20 cellular contexts compared by ENCODE assay signal in genomic region chr16:29737713-29738112, GRCh38. TPM values are rescaled to one million over a fixed set of nuclear protein-coding genes. Genes with fewer than 3 reads are reported as not detected.
DNase-seq lines count a peak whose midpoint lies in the region; ATAC-seq and TF ChIP-seq lines count a peak whose summit lies in the region.
"Had no signal": no experiment of that assay in that cellular context is flagged by ENCODE, and none has a peak within 500 bp of the region (broad histone marks: within the 10 kb centered on the region; RNA-seq: fewer than 3 reads in every experiment).

No MANE protein-coding gene starts in this region.

- in situ Hi-C loops in brain microvascular endothelial cell (cut with HindIII; ENCODE audit: low pct_ligation_motif_present, low sequenced_read_pairs): no loop called here

- H3K4me1 ChIP-seq in BLaER1 (peaks cover 70% of the 10 kb centered on the region), mucosa of rectum (ENCODE audit: control insufficient read depth in 2 of 2, insufficient read depth in 2 of 2, low read length in 2 of 2) (peaks cover 30 to 55% of the 10 kb centered on the region in 2 donors), foreskin keratinocyte (no peaks in the 10 kb centered on the region)
- H3K4me1 ChIP-seq: sigmoid colon had no signal

- H3K27ac ChIP-seq in BLaER1: peak overlapping the region; percentile 33
- peak overlapping the region; percentile 23 to 39 for H3K27ac ChIP-seq in mucosa of rectum (ENCODE audit: low read depth in 2 of 2, low read length in 2 of 2)
- H3K27ac ChIP-seq in foreskin keratinocyte: no peak overlapping the region
- no peak overlapping the region for H3K27ac ChIP-seq in brain microvascular endothelial cell
- H3K27ac ChIP-seq: KMS-11, sigmoid colon had no signal

- peaks cover 20% of the 10 kb centered on the region for H3K36me3 ChIP-seq in BLaER1
- no peaks in the 10 kb centered on the region for H3K36me3 ChIP-seq in mucosa of rectum (ENCODE audit: control insufficient read depth in 2 of 2, insufficient read depth in 2 of 2, low read length in 2 of 2)
- no peaks in the 10 kb centered on the region for H3K36me3 ChIP-seq in brain microvascular endothelial cell (replicated peaks)
- H3K36me3 ChIP-seq: sigmoid colon had no signal

- H3K4me2 ChIP-seq in BLaER1: peak overlapping the region; percentile 65
- H3K4me2 ChIP-seq: KMS-11 had no signal

- H3K4me1 Mint-ChIP-seq in activated T-helper 2 cell treated with anti-CD3 and anti-CD28 coated beads, Interferon-gamma antibody, Interleukin-2, Interleukin-4, amounts not matched to agents 10 μg/mL and 5 μg/mL and 100 μg/mL, durations not matched to agents 14 hours and 24 hours and 36 hours (ENCODE audit: low read depth): peaks cover 60% of the 10 kb centered on the region

- no peak overlapping the region for H3K9ac ChIP-seq in BLaER1
- H3K9ac ChIP-seq in mucosa of rectum (ENCODE audit: low read depth in 1 of 2, low read length in 2 of 2): no peak overlapping the region
- H3K9ac ChIP-seq: KMS-11 had no signal

- H3K27me3 ChIP-seq in BLaER1 (no peaks in the 10 kb centered on the region), mucosa of rectum (ENCODE audit: control insufficient read depth in 2 of 2, insufficient read depth in 2 of 2, low read length in 2 of 2) (no peaks in the 10 kb centered on the region), foreskin keratinocyte (peaks cover 4% of the 10 kb centered on the region), brain microvascular endothelial cell (replicated peaks) (peaks cover 3% of the 10 kb centered on the region)

- DNase-seq in GM12864 (ENCODE audit: low read depth): no peak
- no peak for DNase-seq in activated T-helper 2 cell treated with anti-CD3 and anti-CD28 coated beads, Interferon-gamma antibody, Interleukin-2, Interleukin-4, amounts not matched to agents 10 μg/mL and 5 μg/mL and 100 μg/mL, durations not matched to agents 14 hours and 24 hours and 36 hours (ENCODE audit: low spot score)
- DNase-seq in head of caudate nucleus: no peak
- no peak for DNase-seq in foreskin keratinocyte
- no peak for DNase-seq in brain microvascular endothelial cell
- no peak for DNase-seq in NCI-H2029 treated with DMSO at 0.1 percent for 48 hours (lab: John Stamatoyannopoulos, UW)
- DNase-seq: activated CD4-positive, alpha-beta T cell treated with anti-CD3 and anti-CD28 coated beads, Interleukin-2, amount 50 U/mL, for 1 hour; activated gamma-delta T cell; DND-41; foreskin fibroblast; HCEC 1CT; mammary epithelial cell; NCI-H1436 treated with DMSO at 0.1 percent for 48 hours; NCI-H526 treated with DMSO at 0.1 percent for 48 hours; sigmoid colon; stimulated activated naive CD4-positive, alpha-beta T cell treated with Interleukin-2 at 50 U/mL for 16 hours had no signal

- H3K36me3 Mint-ChIP-seq in activated T-helper 2 cell treated with anti-CD3 and anti-CD28 coated beads, Interferon-gamma antibody, Interleukin-2, Interleukin-4, amounts not matched to agents 10 μg/mL and 5 μg/mL and 100 μg/mL, durations not matched to agents 14 hours and 24 hours and 36 hours (ENCODE audit: low read depth): peaks cover 35% of the 10 kb centered on the region

- H3K27me3 Mint-ChIP-seq in activated T-helper 2 cell treated with anti-CD3 and anti-CD28 coated beads, Interferon-gamma antibody, Interleukin-2, Interleukin-4, amounts not matched to agents 10 μg/mL and 5 μg/mL and 100 μg/mL, durations not matched to agents 14 hours and 24 hours and 36 hours (ENCODE audit: low read depth): no peaks in the 10 kb centered on the region

- TF ChIP-seq CTCF in GM12864 (IDR thresholded peaks at IDR 0.05; ENCODE audit: low read depth, low read length, missing control alignments): peak; percentile 9
- no peak for TF ChIP-seq CTCF in foreskin keratinocyte (conservative IDR thresholded peaks at IDR 0.05)
- no peak for TF ChIP-seq CTCF in brain microvascular endothelial cell (IDR thresholded peaks at IDR 0.05; ENCODE audit: low read depth, low read length, missing control alignments)

- peaks cover 3% of the 10 kb centered on the region for H3K9me3 Mint-ChIP-seq in activated T-helper 2 cell treated with anti-CD3 and anti-CD28 coated beads, Interferon-gamma antibody, Interleukin-2, Interleukin-4, amounts not matched to agents 10 μg/mL and 5 μg/mL and 100 μg/mL, durations not matched to agents 14 hours and 24 hours and 36 hours

- ATAC-seq in foreskin keratinocyte: no peak

- peak overlapping the region; percentile 70 for H3K27ac Mint-ChIP-seq in activated T-helper 2 cell treated with anti-CD3 and anti-CD28 coated beads, Interferon-gamma antibody, Interleukin-2, Interleukin-4, amounts not matched to agents 10 μg/mL and 5 μg/mL and 100 μg/mL, durations not matched to agents 14 hours and 24 hours and 36 hours

- H3K4me3 ChIP-seq in BLaER1: no peak overlapping the region
- no peak overlapping the region for H3K4me3 ChIP-seq in GM12864 (ENCODE audit: low read depth, low read length)
- peak overlapping the region in 1 of 2 donors; percentile 41 for H3K4me3 ChIP-seq in mucosa of rectum (ENCODE audit: low read length in 2 of 2)
- no peak overlapping the region for H3K4me3 ChIP-seq in brain microvascular endothelial cell (ENCODE audit: low read depth, low read length)
- H3K4me3 ChIP-seq: sigmoid colon had no signal

- no peak overlapping the region for H3K4me3 Mint-ChIP-seq in activated T-helper 2 cell treated with anti-CD3 and anti-CD28 coated beads, Interferon-gamma antibody, Interleukin-2, Interleukin-4, amounts not matched to agents 10 μg/mL and 5 μg/mL and 100 μg/mL, durations not matched to agents 14 hours and 24 hours and 36 hours (ENCODE audit: low read depth)

- intact Hi-C loops in activated T-helper 2 cell treated with anti-CD3 and anti-CD28 coated beads, Interferon-gamma antibody, Interleukin-2, Interleukin-4, amounts not matched to agents 10 μg/mL and 5 μg/mL and 100 μg/mL, durations not matched to agents 14 hours and 24 hours and 36 hours (cut with micrococcal nuclease): loop anchor here (1.0 kb wide), 1 partner anchor 9 kb away; no protein-coding TSS in a partner anchor
- intact Hi-C loops in head of caudate nucleus (cut with DNase I): no loop called here

- H3K9me3 ChIP-seq in BLaER1 (peaks cover 6% of the 10 kb centered on the region), mucosa of rectum (ENCODE audit: control insufficient read depth in 2 of 2, low read length in 2 of 2) (no peaks in the 10 kb centered on the region)
- H3K9me3 ChIP-seq: sigmoid colon had no signal

- H4K20me1 ChIP-seq in BLaER1: no peaks in the 10 kb centered on the region

RNA-seq across cellular contexts. Expression of gene C16orf54, which starts 8.1 kb away (rescaled TPM):
- 18.0 and 18.5 TPM in 2 replicates for total RNA-seq in activated T-helper 2 cell treated with anti-CD3 and anti-CD28 coated beads, Interferon-gamma antibody, Interleukin-2, Interleukin-4, amounts not matched to agents 10 μg/mL and 5 μg/mL and 100 μg/mL, durations not matched to agents 14 hours and 24 hours and 36 hours
- total RNA-seq in foreskin keratinocyte: not detected in 2 replicates
- polyA plus RNA-seq in foreskin keratinocyte: not detected in 2 replicates
- total RNA-seq: bronchial epithelial cell, mammary epithelial cell had no signal
- polyA plus RNA-seq: mammary epithelial cell had no signal

RNA-seq across cellular contexts. Expression of gene ZG16, which starts 40.3 kb away (rescaled TPM):
- total RNA-seq in activated T-helper 2 cell treated with anti-CD3 and anti-CD28 coated beads, Interferon-gamma antibody, Interleukin-2, Interleukin-4, amounts not matched to agents 10 μg/mL and 5 μg/mL and 100 μg/mL, durations not matched to agents 14 hours and 24 hours and 36 hours: not detected in 2 replicates
- not detected in 2 replicates for total RNA-seq in foreskin keratinocyte
- polyA plus RNA-seq in foreskin keratinocyte: 0.02 TPM in 1 of 2 replicates, not detected in the other
- total RNA-seq: bronchial epithelial cell, mammary epithelial cell had no signal
- polyA plus RNA-seq: mammary epithelial cell had no signal

RNA-seq across cellular contexts. Expression of gene KIF22, which starts 52.8 kb away (rescaled TPM):
- total RNA-seq in activated T-helper 2 cell treated with anti-CD3 and anti-CD28 coated beads, Interferon-gamma antibody, Interleukin-2, Interleukin-4, amounts not matched to agents 10 μg/mL and 5 μg/mL and 100 μg/mL, durations not matched to agents 14 hours and 24 hours and 36 hours: 132 and 136 TPM in 2 replicates
- total RNA-seq in foreskin keratinocyte: 71.9 and 89.9 TPM in 2 replicates
- 77.1 and 90.6 TPM in 2 replicates for polyA plus RNA-seq in foreskin keratinocyte

RNA-seq across cellular contexts. Expression of gene QPRT, which starts 58.7 kb away (rescaled TPM):
- 24.1 and 29.0 TPM in 2 replicates for total RNA-seq in activated T-helper 2 cell treated with anti-CD3 and anti-CD28 coated beads, Interferon-gamma antibody, Interleukin-2, Interleukin-4, amounts not matched to agents 10 μg/mL and 5 μg/mL and 100 μg/mL, durations not matched to agents 14 hours and 24 hours and 36 hours
- 80.5 and 91.7 TPM in 2 replicates for total RNA-seq in foreskin keratinocyte
- polyA plus RNA-seq in foreskin keratinocyte: 111 and 129 TPM in 2 replicates

Comparison
In these comparisons a context has a peak if more than half of its experiments do, and no peak if none do; other contexts are left out.
1. H3K27ac ChIP-seq: peak in BLaER1 (single experiment) and mucosa of rectum (2 of 2); none in foreskin keratinocyte (single experiment) and brain microvascular endothelial cell (single experiment).
2. RNA of gene C16orf54, which starts 8.1 kb away (total RNA-seq): 18.0 to 18.5 TPM in activated T-helper 2 cell treated with anti-CD3 and anti-CD28 coated beads, Interferon-gamma antibody, Interleukin-2, Interleukin-4, amounts not matched to agents 10 μg/mL and 5 μg/mL and 100 μg/mL, durations not matched to agents 14 hours and 24 hours and 36 hours; not detected in foreskin keratinocyte; every median in the first group is over 10 times any median in the second.